32 cellular contexts compared by ENCODE assay signal in the genomic region with DNA sequence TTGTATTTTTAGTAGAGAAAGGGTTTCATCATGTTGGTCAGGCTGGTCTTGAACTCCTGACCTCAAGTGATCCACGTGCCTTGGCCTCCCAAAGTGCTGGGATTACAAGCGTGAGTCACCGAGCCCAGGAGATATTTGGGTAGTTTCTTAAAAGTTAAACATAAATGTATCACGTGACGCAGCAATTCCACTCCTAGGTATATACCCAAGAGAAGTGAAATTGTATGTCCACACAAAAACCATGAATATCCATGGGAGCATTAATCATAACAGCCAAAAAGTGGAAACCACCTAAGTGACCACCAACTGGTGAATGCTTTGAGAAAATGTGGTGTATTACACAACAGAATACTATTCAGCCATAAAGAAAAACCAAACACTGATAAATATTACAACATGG.
DNase-seq lines count a peak whose midpoint lies in the region; ATAC-seq, FAIRE-seq and TF ChIP-seq lines count a peak whose summit lies in the region.
"Had no signal": no experiment of that assay in that cellular context is flagged by ENCODE, and none has a peak within 500 bp of the region (broad histone marks: within the 10 kb centered on the region; RNA-seq: fewer than 3 reads in every experiment).

No MANE protein-coding gene starts in this region.

- no peak for ATAC-seq in HG02852 (IDR thresholded peaks at IDR 0.05; ENCODE audit: unreplicated experiment)
- no peak for ATAC-seq in GM18498 (IDR thresholded peaks at IDR 0.05; ENCODE audit: unreplicated experiment)
- ATAC-seq: activated CD8-positive, alpha-beta memory T cell treated with anti-CD3 and anti-CD28 coated beads, Interleukin-2, amount 10 ng/mL, durations not matched to agents 7 days and 5 days; body of pancreas; foreskin keratinocyte; heart right ventricle; lower lobe of right lung; pancreas; Right ventricle myocardium inferior had no signal

- no peak for FAIRE-seq in RCC 7860 (lab: Jason Lieb, UNC)
- FAIRE-seq: GM12892, pancreas had no signal

- peaks cover 7 to 27% (median 17%) of the 10 kb centered on the region in 3 donors for H3K27me3 Mint-ChIP-seq in CD14-positive monocyte (ENCODE audit: low read depth in 3 of 3)
- H3K27me3 Mint-ChIP-seq: type B pancreatic cell had no signal

- H3K4me3 ChIP-seq in GM23248 (no peak overlapping the region), fibroblast of the aortic adventitia (ENCODE audit: low read depth, low read length) (no peak overlapping the region)
- H3K4me3 ChIP-seq: body of pancreas, heart right ventricle, lower lobe of right lung, pancreas, spleen had no signal

- no peaks in the 10 kb centered on the region for H3K79me2 ChIP-seq in GM23248 (ENCODE audit: insufficient read depth)

- TF ChIP-seq CTCF in CD14-positive monocyte (IDR thresholded peaks at IDR 0.05) (no peak), fibroblast of the aortic adventitia (IDR thresholded peaks at IDR 0.05; ENCODE audit: insufficient read depth, low read length) (no peak)

- no peak overlapping the region for H3K4me2 ChIP-seq in GM23248 (ENCODE audit: unreplicated experiment)

- H3K9me3 ChIP-seq in GM23248 (ENCODE audit: low read depth) = no peaks in the 10 kb centered on the region
- H3K9me3 ChIP-seq: body of pancreas, Caco-2, lower lobe of right lung, pancreas, spleen had no signal

- no peak overlapping the region for H2AFZ ChIP-seq in GM23248

- no peak overlapping the region for H3K27ac ChIP-seq in GM23248
- H3K27ac ChIP-seq: body of pancreas, foreskin keratinocyte, heart right ventricle, lower lobe of right lung, pancreas, spleen had no signal

- H3K27ac Mint-ChIP-seq in CD14-positive monocyte = peak overlapping the region in 2 of 7 donors; percentile 29 to 59
- H3K27ac Mint-ChIP-seq: activated CD8-positive, alpha-beta memory T cell treated with anti-CD3 and anti-CD28 coated beads, Interleukin-2, amount 10 ng/mL, durations not matched to agents 7 days and 5 days; type B pancreatic cell had no signal

- H3K9me3 Mint-ChIP-seq in CD14-positive monocyte = peaks cover 0 to 2% (median 0%) of the 10 kb centered on the region in 7 donors
- H3K9me3 Mint-ChIP-seq: H9, type B pancreatic cell had no signal

- no peaks in the 10 kb centered on the region for H3K9me2 ChIP-seq in GM23248 (ENCODE audit: insufficient read depth)

- H4K20me1 ChIP-seq in GM23248 (ENCODE audit: insufficient read depth) = no peaks in the 10 kb centered on the region

- H3K36me3 ChIP-seq in GM23248 (ENCODE audit: low read depth) = no peaks in the 10 kb centered on the region
- H3K36me3 ChIP-seq: heart right ventricle, lower lobe of right lung, pancreas, spleen had no signal

- in situ Hi-C loops in GM23248 (cut with MboI) = no loop called here

- WGBS in GM23248 (ENCODE audit: low coverage in 1 of 2, low lambda C conversion rate in 2 of 2, missing lambda C conversion rate in 2 of 2), 2 experiments = 93 to 98% methylated on average over 5 of the region's 5 CpGs

- H3K4me3 Mint-ChIP-seq in CD14-positive monocyte = no peak overlapping the region
- H3K4me3 Mint-ChIP-seq: activated CD8-positive, alpha-beta memory T cell treated with anti-CD3 and anti-CD28 coated beads, Interleukin-2, amount 10 ng/mL, durations not matched to agents 7 days and 5 days; H9; neural crest cell; type B pancreatic cell had no signal

- H3K4me1 Mint-ChIP-seq in CD14-positive monocyte = peaks cover 4% of the 10 kb centered on the region
- H3K4me1 Mint-ChIP-seq: activated CD8-positive, alpha-beta memory T cell treated with anti-CD3 and anti-CD28 coated beads, Interleukin-2, amount 10 ng/mL, durations not matched to agents 7 days and 5 days had no signal

- intact Hi-C loops in CD14-positive monocyte (cut with micrococcal nuclease) = no loop called here

- DNase-seq in CD14-positive monocyte (ENCODE audit: low spot score) = peak; percentile 48
- DNase-seq in GM23248 = peak; percentile 23
- DNase-seq in RCC 7860 (ENCODE audit: low spot score) = peak; percentile 46
- peak; percentile 30 for DNase-seq in fibroblast of the aortic adventitia (ENCODE audit: low read depth)
- DNase-seq in NCI-H187 treated with DMSO at 0.1 percent for 48 hours (lab: John Stamatoyannopoulos, UW) = no peak
- DNase-seq in NCI-H1105 (lab: John Stamatoyannopoulos, UW) = no peak
- DNase-seq: ACHN; activated CD4-positive, alpha-beta T cell treated with anti-CD3 and anti-CD28 coated beads, Interleukin-2, amount 50 U/mL, for 1 hour; activated CD8-positive, alpha-beta memory T cell treated with anti-CD3 and anti-CD28 coated beads, Interleukin-2, amount 10 ng/mL, durations not matched to agents 7 days and 5 days; activated naive CD4-positive, alpha-beta T cell treated with Interleukin-2 at 50 U/mL for 16 hours; Caco-2; DMS79 treated with DMSO at 0.1 percent for 48 hours; foreskin keratinocyte; H9; heart right ventricle; kidney glomerular epithelial cell; lower lobe of right lung; MM.1S; NCI-H1694 treated with DMSO at 0.1 percent for 48 hours; NCI-H524 treated with DMSO at 0.1 percent for 48 hours; retina; spleen; stimulated activated CD4-positive, alpha-beta T cell treated with anti-CD3 and anti-CD28 coated beads, Interleukin-4, amount 100 ng/mL, for 1 hour; substantia nigra had no signal

- no peaks in the 10 kb centered on the region for H3K36me3 Mint-ChIP-seq in CD14-positive monocyte
- H3K36me3 Mint-ChIP-seq: activated CD8-positive, alpha-beta memory T cell treated with anti-CD3 and anti-CD28 coated beads, Interleukin-2, amount 10 ng/mL, durations not matched to agents 7 days and 5 days; type B pancreatic cell had no signal

- H3K27me3 ChIP-seq in GM23248 (replicated peaks; ENCODE audit: insufficient read depth) = no peaks in the 10 kb centered on the region
- H3K27me3 ChIP-seq: body of pancreas, pancreas had no signal

- H3K9ac ChIP-seq in GM23248 = no peak overlapping the region

- H3K4me1 ChIP-seq in GM23248 (ENCODE audit: insufficient read depth) = no peaks in the 10 kb centered on the region
- H3K4me1 ChIP-seq: body of pancreas, Caco-2, foreskin keratinocyte, heart right ventricle, lower lobe of right lung, pancreas, spleen had no signal

- H3F3A ChIP-seq in GM23248 (ENCODE audit: insufficient read depth) = no peaks in the 10 kb centered on the region

Comparison
In these comparisons a context has a peak if more than half of its experiments do, and no peak if none do; other contexts are left out.
1. DNase-seq: peak in CD14-positive monocyte (single experiment), GM23248 (single experiment), RCC 7860 (single experiment) and fibroblast of the aortic adventitia (single experiment); none in NCI-H187 treated with DMSO at 0.1 percent for 48 hours (single experiment) and NCI-H1105 (single experiment).